Comparison of ENCODE assay signal across 1 cellular context in the genomic region with DNA sequence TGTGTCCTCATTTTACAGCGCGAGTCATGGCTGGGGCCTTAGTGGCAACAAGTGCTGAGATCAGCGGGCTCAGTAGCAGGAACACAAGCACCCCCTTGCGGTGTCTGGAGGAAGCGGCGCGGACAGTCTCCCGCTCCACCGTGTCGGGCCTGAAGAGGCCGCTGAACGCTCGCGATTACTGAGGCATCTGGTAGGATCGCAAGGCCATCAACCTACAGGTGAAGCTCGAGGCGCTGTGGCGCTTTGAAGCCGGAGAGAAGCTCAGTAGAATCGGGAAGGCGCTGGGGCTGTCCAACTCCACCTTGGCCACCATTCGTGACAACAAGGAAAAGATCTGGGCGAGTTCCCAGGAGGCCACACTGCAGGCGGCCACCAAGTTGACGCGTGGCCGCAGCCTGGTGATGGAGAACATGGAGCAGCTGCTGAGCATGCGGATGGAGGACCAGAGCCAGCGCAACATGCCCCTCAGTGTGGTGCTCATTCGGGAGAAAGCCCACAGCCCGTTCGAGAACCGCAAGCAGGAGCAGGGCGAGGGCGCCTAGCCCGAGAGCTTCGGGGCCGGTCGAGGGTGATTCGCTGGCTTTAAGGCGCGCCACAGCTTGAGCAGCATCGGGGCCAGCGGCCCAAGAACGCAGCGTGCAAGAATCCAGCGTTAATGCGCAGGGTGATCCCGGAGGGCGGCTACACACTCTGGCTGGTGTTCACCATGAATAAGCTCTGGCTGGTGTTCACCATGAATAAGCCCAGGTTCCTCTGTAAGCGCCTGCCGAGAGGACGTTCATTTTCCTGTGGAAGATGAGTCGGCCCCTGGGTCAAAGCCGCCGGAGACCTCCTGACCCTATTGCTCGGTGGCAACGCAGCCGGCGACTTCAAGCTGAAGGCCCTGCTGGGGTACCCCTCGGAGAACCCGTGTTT.
TF ChIP-seq lines count a peak whose summit lies in the region.

No MANE protein-coding gene starts in this region.

TF ChIP-seq in K562, 482 proteins besides CTCF, POLR2A, EP300 and RAD21 (continues in another document):
- TF ChIP-seq, protein P1, sequence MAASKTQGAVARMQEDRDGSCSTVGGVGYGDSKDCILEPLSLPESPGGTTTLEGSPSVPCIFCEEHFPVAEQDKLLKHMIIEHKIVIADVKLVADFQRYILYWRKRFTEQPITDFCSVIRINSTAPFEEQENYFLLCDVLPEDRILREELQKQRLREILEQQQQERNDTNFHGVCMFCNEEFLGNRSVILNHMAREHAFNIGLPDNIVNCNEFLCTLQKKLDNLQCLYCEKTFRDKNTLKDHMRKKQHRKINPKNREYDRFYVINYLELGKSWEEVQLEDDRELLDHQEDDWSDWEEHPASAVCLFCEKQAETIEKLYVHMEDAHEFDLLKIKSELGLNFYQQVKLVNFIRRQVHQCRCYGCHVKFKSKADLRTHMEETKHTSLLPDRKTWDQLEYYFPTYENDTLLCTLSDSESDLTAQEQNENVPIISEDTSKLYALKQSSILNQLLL (CRISPR knock-in tag; IDR thresholded peaks at IDR 0.05; ENCODE audit: borderline replicate concordance) = no peak
- TF ChIP-seq JUND (IDR thresholded peaks at IDR 0.05; ENCODE audit: borderline replicate concordance, low read depth, low read length) (peak; percentile 84), JUND (tag; IDR thresholded peaks at IDR 0.05; ENCODE audit: borderline replicate concordance, low read depth, low read length) (peak; percentile 83; the same call in 1 of the 3 replicates), WHSC1 (IDR thresholded peaks at IDR 0.05; ENCODE audit: low read length) (no peak), C11orf30 (IDR thresholded peaks at IDR 0.05; ENCODE audit: low read depth) (peak; percentile 86), MCM3 (IDR thresholded peaks at IDR 0.05) (no peak), POLR2G (IDR thresholded peaks at IDR 0.05; ENCODE audit: low read depth, low read length) (peak; percentile 39; the same call in 1 of the 2 replicates), NCOR1 (IDR thresholded peaks at IDR 0.05) (peak; percentile 40), ZNF12 (CRISPR knock-in tag; IDR thresholded peaks at IDR 0.05) (0 out of 2 replicates have a peak, but pooled peaks have one; percentile 27), TCFL5 (CRISPR knock-in tag; conservative IDR thresholded peaks at IDR 0.05) (no peak), SP2 (IDR thresholded peaks at IDR 0.05; ENCODE audit: extremely low read depth, low read depth, low read length, poor library complexity, severe bottlenecking) (no peak), CAMTA2 (CRISPR knock-in tag; conservative IDR thresholded peaks at IDR 0.05) (no peak), KAT7 (CRISPR knock-in tag; IDR thresholded peaks at IDR 0.05; ENCODE audit: borderline replicate concordance) (peak; percentile 91; the same call in 1 of the 2 replicates), MTA3 (IDR thresholded peaks at IDR 0.05; ENCODE audit: borderline replicate concordance) (peak; percentile 61; the same call in 1 of the 2 replicates), ZNF263 (CRISPR knock-in tag; IDR thresholded peaks at IDR 0.05; ENCODE audit: borderline replicate concordance) (peak; percentile 60; the same call in 1 of the 2 replicates), TRIM28 (IDR thresholded peaks at IDR 0.05) (peak; percentile 64; the same call in 1 of the 2 replicates), GATA2 (CRISPR knock-in tag; IDR thresholded peaks at IDR 0.05) (0 out of 2 replicates have a peak, but pooled peaks have one; percentile 13), BCOR (IDR thresholded peaks at IDR 0.05) (peak; percentile 72), LEF1 (IDR thresholded peaks at IDR 0.05) (peak; percentile 45; the same call in 1 of the 2 replicates), RBM34 (IDR thresholded peaks at IDR 0.05; ENCODE audit: borderline replicate concordance, insufficient read depth, low read length) (no peak), ZSCAN32 (CRISPR knock-in tag; IDR thresholded peaks at IDR 0.05) (no peak), HDAC2 (IDR thresholded peaks at IDR 0.05) (no peak), PPARD (CRISPR knock-in tag; IDR thresholded peaks at IDR 0.05) (no peak), FOXK1 (CRISPR knock-in tag; IDR thresholded peaks at IDR 0.05; ENCODE audit: borderline replicate concordance) (peak; percentile 89; the same call in 1 of the 2 replicates), ETV1 (tag; conservative IDR thresholded peaks at IDR 0.05; ENCODE audit: low read depth) (no peak), HCFC1 (IDR thresholded peaks at IDR 0.05; ENCODE audit: low read depth, low read length) (peak; percentile 64), EGR1 (conservative IDR thresholded peaks at IDR 0.05) (no peak), NCOA4 (IDR thresholded peaks at IDR 0.05; ENCODE audit: partially characterized antibody) (no peak), SMARCA5 (IDR thresholded peaks at IDR 0.05) (no peak), NEUROD1 (IDR thresholded peaks at IDR 0.05; ENCODE audit: borderline replicate concordance, low read depth, low read length, partially characterized antibody) (peak; percentile 13), TAF1 (IDR thresholded peaks at IDR 0.05; ENCODE audit: control insufficient read depth, extremely low read depth, insufficient read depth, low read length, severe bottlenecking) (peak; percentile 34)
- TF ChIP-seq, protein P2, sequence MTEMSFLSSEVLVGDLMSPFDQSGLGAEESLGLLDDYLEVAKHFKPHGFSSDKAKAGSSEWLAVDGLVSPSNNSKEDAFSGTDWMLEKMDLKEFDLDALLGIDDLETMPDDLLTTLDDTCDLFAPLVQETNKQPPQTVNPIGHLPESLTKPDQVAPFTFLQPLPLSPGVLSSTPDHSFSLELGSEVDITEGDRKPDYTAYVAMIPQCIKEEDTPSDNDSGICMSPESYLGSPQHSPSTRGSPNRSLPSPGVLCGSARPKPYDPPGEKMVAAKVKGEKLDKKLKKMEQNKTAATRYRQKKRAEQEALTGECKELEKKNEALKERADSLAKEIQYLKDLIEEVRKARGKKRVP (CRISPR knock-in tag; IDR thresholded peaks at IDR 0.05) = no peak
- TF ChIP-seq, protein P3, sequence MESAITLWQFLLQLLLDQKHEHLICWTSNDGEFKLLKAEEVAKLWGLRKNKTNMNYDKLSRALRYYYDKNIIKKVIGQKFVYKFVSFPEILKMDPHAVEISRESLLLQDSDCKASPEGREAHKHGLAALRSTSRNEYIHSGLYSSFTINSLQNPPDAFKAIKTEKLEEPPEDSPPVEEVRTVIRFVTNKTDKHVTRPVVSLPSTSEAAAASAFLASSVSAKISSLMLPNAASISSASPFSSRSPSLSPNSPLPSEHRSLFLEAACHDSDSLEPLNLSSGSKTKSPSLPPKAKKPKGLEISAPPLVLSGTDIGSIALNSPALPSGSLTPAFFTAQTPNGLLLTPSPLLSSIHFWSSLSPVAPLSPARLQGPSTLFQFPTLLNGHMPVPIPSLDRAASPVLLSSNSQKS (CRISPR knock-in tag; IDR thresholded peaks at IDR 0.05) = no peak
- TF ChIP-seq, protein P4, sequence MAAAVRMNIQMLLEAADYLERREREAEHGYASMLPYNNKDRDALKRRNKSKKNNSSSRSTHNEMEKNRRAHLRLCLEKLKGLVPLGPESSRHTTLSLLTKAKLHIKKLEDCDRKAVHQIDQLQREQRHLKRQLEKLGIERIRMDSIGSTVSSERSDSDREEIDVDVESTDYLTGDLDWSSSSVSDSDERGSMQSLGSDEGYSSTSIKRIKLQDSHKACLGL (CRISPR knock-in tag; IDR thresholded peaks at IDR 0.05; ENCODE audit: borderline replicate concordance, poor library complexity, severe bottlenecking) = no peak
- TF ChIP-seq, protein P5, sequence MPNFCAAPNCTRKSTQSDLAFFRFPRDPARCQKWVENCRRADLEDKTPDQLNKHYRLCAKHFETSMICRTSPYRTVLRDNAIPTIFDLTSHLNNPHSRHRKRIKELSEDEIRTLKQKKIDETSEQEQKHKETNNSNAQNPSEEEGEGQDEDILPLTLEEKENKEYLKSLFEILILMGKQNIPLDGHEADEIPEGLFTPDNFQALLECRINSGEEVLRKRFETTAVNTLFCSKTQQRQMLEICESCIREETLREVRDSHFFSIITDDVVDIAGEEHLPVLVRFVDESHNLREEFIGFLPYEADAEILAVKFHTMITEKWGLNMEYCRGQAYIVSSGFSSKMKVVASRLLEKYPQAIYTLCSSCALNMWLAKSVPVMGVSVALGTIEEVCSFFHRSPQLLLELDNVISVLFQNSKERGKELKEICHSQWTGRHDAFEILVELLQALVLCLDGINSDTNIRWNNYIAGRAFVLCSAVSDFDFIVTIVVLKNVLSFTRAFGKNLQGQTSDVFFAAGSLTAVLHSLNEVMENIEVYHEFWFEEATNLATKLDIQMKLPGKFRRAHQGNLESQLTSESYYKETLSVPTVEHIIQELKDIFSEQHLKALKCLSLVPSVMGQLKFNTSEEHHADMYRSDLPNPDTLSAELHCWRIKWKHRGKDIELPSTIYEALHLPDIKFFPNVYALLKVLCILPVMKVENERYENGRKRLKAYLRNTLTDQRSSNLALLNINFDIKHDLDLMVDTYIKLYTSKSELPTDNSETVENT (CRISPR knock-in tag; IDR thresholded peaks at IDR 0.05) = no peak
- TF ChIP-seq, protein P6, sequence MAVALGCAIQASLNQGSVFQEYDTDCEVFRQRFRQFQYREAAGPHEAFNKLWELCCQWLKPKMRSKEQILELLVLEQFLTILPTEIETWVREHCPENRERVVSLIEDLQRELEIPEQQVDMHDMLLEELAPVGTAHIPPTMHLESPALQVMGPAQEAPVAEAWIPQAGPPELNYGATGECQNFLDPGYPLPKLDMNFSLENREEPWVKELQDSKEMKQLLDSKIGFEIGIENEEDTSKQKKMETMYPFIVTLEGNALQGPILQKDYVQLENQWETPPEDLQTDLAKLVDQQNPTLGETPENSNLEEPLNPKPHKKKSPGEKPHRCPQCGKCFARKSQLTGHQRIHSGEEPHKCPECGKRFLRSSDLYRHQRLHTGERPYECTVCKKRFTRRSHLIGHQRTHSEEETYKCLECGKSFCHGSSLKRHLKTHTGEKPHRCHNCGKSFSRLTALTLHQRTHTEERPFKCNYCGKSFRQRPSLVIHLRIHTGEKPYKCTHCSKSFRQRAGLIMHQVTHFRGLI (CRISPR knock-in tag; IDR thresholded peaks at IDR 0.05) = no peak
- TF ChIP-seq, protein P7, sequence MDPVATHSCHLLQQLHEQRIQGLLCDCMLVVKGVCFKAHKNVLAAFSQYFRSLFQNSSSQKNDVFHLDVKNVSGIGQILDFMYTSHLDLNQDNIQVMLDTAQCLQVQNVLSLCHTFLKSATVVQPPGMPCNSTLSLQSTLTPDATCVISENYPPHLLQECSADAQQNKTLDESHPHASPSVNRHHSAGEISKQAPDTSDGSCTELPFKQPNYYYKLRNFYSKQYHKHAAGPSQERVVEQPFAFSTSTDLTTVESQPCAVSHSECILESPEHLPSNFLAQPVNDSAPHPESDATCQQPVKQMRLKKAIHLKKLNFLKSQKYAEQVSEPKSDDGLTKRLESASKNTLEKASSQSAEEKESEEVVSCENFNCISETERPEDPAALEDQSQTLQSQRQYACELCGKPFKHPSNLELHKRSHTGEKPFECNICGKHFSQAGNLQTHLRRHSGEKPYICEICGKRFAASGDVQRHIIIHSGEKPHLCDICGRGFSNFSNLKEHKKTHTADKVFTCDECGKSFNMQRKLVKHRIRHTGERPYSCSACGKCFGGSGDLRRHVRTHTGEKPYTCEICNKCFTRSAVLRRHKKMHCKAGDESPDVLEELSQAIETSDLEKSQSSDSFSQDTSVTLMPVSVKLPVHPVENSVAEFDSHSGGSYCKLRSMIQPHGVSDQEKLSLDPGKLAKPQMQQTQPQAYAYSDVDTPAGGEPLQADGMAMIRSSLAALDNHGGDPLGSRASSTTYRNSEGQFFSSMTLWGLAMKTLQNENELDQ (CRISPR knock-in tag; IDR thresholded peaks at IDR 0.05; ENCODE audit: borderline replicate concordance) = no peak; the same call in 1 of the 2 replicates
- TF ChIP-seq, protein P8, sequence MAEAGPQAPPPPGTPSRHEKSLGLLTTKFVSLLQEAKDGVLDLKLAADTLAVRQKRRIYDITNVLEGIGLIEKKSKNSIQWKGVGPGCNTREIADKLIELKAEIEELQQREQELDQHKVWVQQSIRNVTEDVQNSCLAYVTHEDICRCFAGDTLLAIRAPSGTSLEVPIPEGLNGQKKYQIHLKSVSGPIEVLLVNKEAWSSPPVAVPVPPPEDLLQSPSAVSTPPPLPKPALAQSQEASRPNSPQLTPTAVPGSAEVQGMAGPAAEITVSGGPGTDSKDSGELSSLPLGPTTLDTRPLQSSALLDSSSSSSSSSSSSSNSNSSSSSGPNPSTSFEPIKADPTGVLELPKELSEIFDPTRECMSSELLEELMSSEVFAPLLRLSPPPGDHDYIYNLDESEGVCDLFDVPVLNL (CRISPR knock-in tag; IDR thresholded peaks at IDR 0.05; ENCODE audit: low read depth) = no peak
- TF ChIP-seq, protein P9, sequence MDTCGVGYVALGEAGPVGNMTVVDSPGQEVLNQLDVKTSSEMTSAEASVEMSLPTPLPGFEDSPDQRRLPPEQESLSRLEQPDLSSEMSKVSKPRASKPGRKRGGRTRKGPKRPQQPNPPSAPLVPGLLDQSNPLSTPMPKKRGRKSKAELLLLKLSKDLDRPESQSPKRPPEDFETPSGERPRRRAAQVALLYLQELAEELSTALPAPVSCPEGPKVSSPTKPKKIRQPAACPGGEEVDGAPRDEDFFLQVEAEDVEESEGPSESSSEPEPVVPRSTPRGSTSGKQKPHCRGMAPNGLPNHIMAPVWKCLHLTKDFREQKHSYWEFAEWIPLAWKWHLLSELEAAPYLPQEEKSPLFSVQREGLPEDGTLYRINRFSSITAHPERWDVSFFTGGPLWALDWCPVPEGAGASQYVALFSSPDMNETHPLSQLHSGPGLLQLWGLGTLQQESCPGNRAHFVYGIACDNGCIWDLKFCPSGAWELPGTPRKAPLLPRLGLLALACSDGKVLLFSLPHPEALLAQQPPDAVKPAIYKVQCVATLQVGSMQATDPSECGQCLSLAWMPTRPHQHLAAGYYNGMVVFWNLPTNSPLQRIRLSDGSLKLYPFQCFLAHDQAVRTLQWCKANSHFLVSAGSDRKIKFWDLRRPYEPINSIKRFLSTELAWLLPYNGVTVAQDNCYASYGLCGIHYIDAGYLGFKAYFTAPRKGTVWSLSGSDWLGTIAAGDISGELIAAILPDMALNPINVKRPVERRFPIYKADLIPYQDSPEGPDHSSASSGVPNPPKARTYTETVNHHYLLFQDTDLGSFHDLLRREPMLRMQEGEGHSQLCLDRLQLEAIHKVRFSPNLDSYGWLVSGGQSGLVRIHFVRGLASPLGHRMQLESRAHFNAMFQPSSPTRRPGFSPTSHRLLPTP (IDR thresholded peaks at IDR 0.05; ENCODE audit: borderline replicate concordance, extremely low read depth, insufficient read length) = peak; percentile 90
- TF ChIP-seq, protein P10, sequence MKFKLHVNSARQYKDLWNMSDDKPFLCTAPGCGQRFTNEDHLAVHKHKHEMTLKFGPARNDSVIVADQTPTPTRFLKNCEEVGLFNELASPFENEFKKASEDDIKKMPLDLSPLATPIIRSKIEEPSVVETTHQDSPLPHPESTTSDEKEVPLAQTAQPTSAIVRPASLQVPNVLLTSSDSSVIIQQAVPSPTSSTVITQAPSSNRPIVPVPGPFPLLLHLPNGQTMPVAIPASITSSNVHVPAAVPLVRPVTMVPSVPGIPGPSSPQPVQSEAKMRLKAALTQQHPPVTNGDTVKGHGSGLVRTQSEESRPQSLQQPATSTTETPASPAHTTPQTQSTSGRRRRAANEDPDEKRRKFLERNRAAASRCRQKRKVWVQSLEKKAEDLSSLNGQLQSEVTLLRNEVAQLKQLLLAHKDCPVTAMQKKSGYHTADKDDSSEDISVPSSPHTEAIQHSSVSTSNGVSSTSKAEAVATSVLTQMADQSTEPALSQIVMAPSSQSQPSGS (CRISPR knock-in tag; IDR thresholded peaks at IDR 0.05) = 0 out of 2 replicates have a peak, but pooled peaks have one; percentile 61
- TF ChIP-seq, protein P11, sequence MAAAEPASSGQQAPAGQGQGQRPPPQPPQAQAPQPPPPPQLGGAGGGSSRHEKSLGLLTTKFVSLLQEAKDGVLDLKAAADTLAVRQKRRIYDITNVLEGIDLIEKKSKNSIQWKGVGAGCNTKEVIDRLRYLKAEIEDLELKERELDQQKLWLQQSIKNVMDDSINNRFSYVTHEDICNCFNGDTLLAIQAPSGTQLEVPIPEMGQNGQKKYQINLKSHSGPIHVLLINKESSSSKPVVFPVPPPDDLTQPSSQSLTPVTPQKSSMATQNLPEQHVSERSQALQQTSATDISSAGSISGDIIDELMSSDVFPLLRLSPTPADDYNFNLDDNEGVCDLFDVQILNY (CRISPR knock-in tag; IDR thresholded peaks at IDR 0.05) = 0 out of 2 replicates have a peak, but pooled peaks have one; percentile 42
